24 cellular contexts compared by ENCODE assay signal in the genomic region with DNA sequence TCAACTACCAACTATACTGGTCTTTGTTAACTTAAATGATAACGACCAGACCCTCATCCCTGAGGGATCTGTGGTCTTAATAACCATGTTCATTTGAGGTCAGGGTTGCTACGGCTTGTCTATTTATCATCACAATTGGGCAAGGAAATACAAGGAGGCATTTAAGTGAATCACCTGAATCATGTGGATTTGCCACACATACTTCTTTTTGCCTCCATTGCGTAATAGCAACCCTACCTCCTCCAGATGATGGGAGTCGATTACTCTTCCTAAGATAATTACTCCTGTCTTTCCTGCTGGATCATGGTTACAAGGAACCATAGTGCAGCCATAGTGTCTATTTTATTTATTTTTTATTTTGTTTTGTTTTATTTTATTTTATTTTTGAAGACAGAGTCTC.
"Had no signal": no experiment of that assay in that cellular context is flagged by ENCODE, and none has a peak within 500 bp of the region (broad histone marks: within the 10 kb centered on the region; RNA-seq: fewer than 3 reads in every experiment).

No MANE protein-coding gene starts in this region.

- ATAC-seq: activated CD4-positive, CD25-positive, alpha-beta regulatory T cell treated with anti-CD3 and anti-CD28 coated beads, Interleukin-2, amount 50 U/mL, for 24 hours; activated CD8-positive, alpha-beta memory T cell treated with anti-CD3 and anti-CD28 coated beads, Interleukin-2, amount 10 ng/mL, durations not matched to agents 7 days and 5 days; activated CD8-positive, alpha-beta T cell treated with anti-CD3 and anti-CD28 coated beads for 36 hours; body of pancreas; gastroesophageal sphincter; left cardiac atrium; natural killer cell treated with Interleukin-12 subunit alpha and Interleukin-12 subunit beta and Interleukin-15 and Interleukin-18, amount 100 ng/mL, for 72 hours; sciatic nerve; stimulated activated memory B cell treated with anti-CD40 and anti-IgM and Interleukin-4, amounts not matched to agents 10 μg/mL and 1 μg/mL and 100 μg/mL, for 72 hours had no signal

- H3K27ac ChIP-seq: body of pancreas, gastroesophageal sphincter, pancreas, transverse colon, vagina, VCaP had no signal

- H3K4me1 ChIP-seq: gastroesophageal sphincter, transverse colon, vagina had no signal

- H3K27me3 ChIP-seq: body of pancreas, gastroesophageal sphincter, pancreas, transverse colon, vagina had no signal

- H3K36me3 ChIP-seq: pancreas, transverse colon, vagina had no signal

- DNase-seq: activated CD4-positive, alpha-beta T cell treated with anti-CD3 and anti-CD28 coated beads, Interleukin-2, amount 10 ng/mL, durations not matched to agents 24 days and 14 days; activated CD8-positive, alpha-beta memory T cell treated with anti-CD3 and anti-CD28 coated beads, Interleukin-2, amount 10 ng/mL, durations not matched to agents 7 days and 5 days; activated CD8-positive, alpha-beta T cell treated with anti-CD3 and anti-CD28 coated beads for 36 hours; activated effector memory CD4-positive, alpha-beta T cell treated with anti-CD3 and anti-CD28 coated beads, Interleukin-2, amount 50 U/mL, for 16 hours; activated naive CD4-positive, alpha-beta T cell treated with anti-CD3 and anti-CD28 coated beads, Interleukin-2, amount 10 ng/mL, durations not matched to agents 7 days and 5 days; activated T-cell treated with anti-CD3 and anti-CD28 coated beads for 4 hours; body of pancreas; caudate nucleus; effector CD4-positive, alpha-beta T cell; head of caudate nucleus; left cardiac atrium; pancreas; small intestine; stimulated activated CD4-positive, alpha-beta T cell treated with anti-CD3 and anti-CD28 coated beads, Interleukin-15, amount 100 ng/mL, for 24 hours; transverse colon had no signal

- H3K9me3 ChIP-seq: body of pancreas, gastroesophageal sphincter, pancreas, transverse colon, vagina had no signal

- FAIRE-seq: endometrium, islet of Langerhans, pancreas, small intestine had no signal

- H3K4me3 ChIP-seq: body of pancreas, gastroesophageal sphincter, pancreas, transverse colon, vagina had no signal
